Comparison of ENCODE assay signal across 20 cellular contexts in genomic region chr6:105493776-105494175, GRCh38.
DNase-seq lines count a peak whose midpoint lies in the region; ATAC-seq and TF ChIP-seq lines count a peak whose summit lies in the region.
"Had no signal": no experiment of that assay in that cellular context is flagged by ENCODE, and none has a peak within 500 bp of the region (broad histone marks: within the 10 kb centered on the region; RNA-seq: fewer than 3 reads in every experiment).

No MANE protein-coding gene starts in this region.

- POLR2A ChIA-PET in activated CD4-positive, alpha-beta T cell treated with anti-CD3 and anti-CD28 coated beads for 36 hours (lab: Charles Lee), result no interaction called here
- POLR2A ChIA-PET in activated CD4-positive, alpha-beta T cell treated with anti-CD3 and anti-CD28 coated beads, Interleukin-2, amount 10 ng/mL, durations not matched to agents 7 days and 5 days (lab: Charles Lee), result no interaction called here
- POLR2A ChIA-PET in naive thymus-derived CD4-positive, alpha-beta T cell (lab: Charles Lee), result no interaction called here

- no peak overlapping the region for H2AFZ ChIP-seq in hepatocyte

- H3K4me1 Mint-ChIP-seq in activated CD4-positive, alpha-beta T cell treated with anti-CD3 and anti-CD28 coated beads for 36 hours, result peaks cover 9% of the 10 kb centered on the region
- peaks cover 16% of the 10 kb centered on the region for H3K4me1 Mint-ChIP-seq in activated CD4-positive, alpha-beta T cell treated with anti-CD3 and anti-CD28 coated beads, Interleukin-2, amount 10 ng/mL, durations not matched to agents 7 days and 5 days
- H3K4me1 Mint-ChIP-seq in naive thymus-derived CD4-positive, alpha-beta T cell, result peaks cover 0 to 23% (median 0%) of the 10 kb centered on the region in 7 donors

- H3K4me3 Mint-ChIP-seq in activated CD4-positive, alpha-beta T cell treated with anti-CD3 and anti-CD28 coated beads for 36 hours, result no peak overlapping the region
- H3K4me3 Mint-ChIP-seq in activated CD4-positive, alpha-beta T cell treated with anti-CD3 and anti-CD28 coated beads, Interleukin-2, amount 10 ng/mL, durations not matched to agents 7 days and 5 days, result no peak overlapping the region
- H3K4me3 Mint-ChIP-seq in naive thymus-derived CD4-positive, alpha-beta T cell, result no peak overlapping the region
- H3K4me3 Mint-ChIP-seq: activated naive CD4-positive, alpha-beta T cell treated with anti-CD3 and anti-CD28 coated beads for 36 hours; stimulated activated naive CD8-positive, alpha-beta T cell treated with anti-CD3 and anti-CD28 coated beads, Interleukin-15, Interleukin-2, amounts not matched to agents 100 ng/mL and 50 ng/mL, for 24 hours; T-helper 17 cell; WTC11 had no signal

- peaks cover 2% of the 10 kb centered on the region for H3K27me3 Mint-ChIP-seq in activated CD4-positive, alpha-beta T cell treated with anti-CD3 and anti-CD28 coated beads for 36 hours
- H3K27me3 Mint-ChIP-seq in activated CD4-positive, alpha-beta T cell treated with anti-CD3 and anti-CD28 coated beads, Interleukin-2, amount 10 ng/mL, durations not matched to agents 7 days and 5 days, result peaks cover 6% of the 10 kb centered on the region
- peaks cover 0 to 5% (median 0%) of the 10 kb centered on the region in 5 donors for H3K27me3 Mint-ChIP-seq in naive thymus-derived CD4-positive, alpha-beta T cell
- H3K27me3 Mint-ChIP-seq: T-helper 17 cell had no signal

- H3K27ac ChIP-seq in hepatocyte, result peak overlapping the region; percentile 93
- no peak overlapping the region for H3K27ac ChIP-seq in naive thymus-derived CD4-positive, alpha-beta T cell (ENCODE audit: low read depth, low read length)
- H3K27ac ChIP-seq: A549, C4-2B had no signal

- peaks cover 31% of the 10 kb centered on the region for H3K4me1 ChIP-seq in hepatocyte (ENCODE audit: insufficient read depth)
- no peaks in the 10 kb centered on the region for H3K4me1 ChIP-seq in naive thymus-derived CD4-positive, alpha-beta T cell (ENCODE audit: control insufficient read depth in 2 of 2, insufficient read depth in 2 of 2, low read length in 2 of 2)

- no peak for ATAC-seq in activated CD4-positive, alpha-beta T cell treated with anti-CD3 and anti-CD28 coated beads for 36 hours
- ATAC-seq in GM21526 (IDR thresholded peaks at IDR 0.05; ENCODE audit: low FRiP score, unreplicated experiment) (peak; percentile 21), HG03342 (IDR thresholded peaks at IDR 0.05; ENCODE audit: unreplicated experiment) (peak; percentile 11), HG03139 (IDR thresholded peaks at IDR 0.05; ENCODE audit: unreplicated experiment) (no peak)
- no peak for ATAC-seq in naive thymus-derived CD4-positive, alpha-beta T cell
- ATAC-seq: A549, T-helper 17 cell had no signal

- H3K4me3 ChIP-seq in hepatocyte, result no peak overlapping the region
- H3K4me3 ChIP-seq in naive thymus-derived CD4-positive, alpha-beta T cell (ENCODE audit: low read length), result no peak overlapping the region
- H3K4me3 ChIP-seq: A549, right atrium auricular region had no signal

- H3K4me2 ChIP-seq in hepatocyte, result peak overlapping the region; percentile 5
- H3K4me2 ChIP-seq: A549 had no signal

- intact Hi-C loops in activated CD4-positive, alpha-beta T cell treated with anti-CD3 and anti-CD28 coated beads for 36 hours (cut with DNase I, micrococcal nuclease), result no loop called here
- intact Hi-C loops in naive thymus-derived CD4-positive, alpha-beta T cell (cut with micrococcal nuclease), result no loop called here

- WGBS in hepatocyte (ENCODE audit: low lambda C conversion rate, missing lambda C conversion rate), result 75% methylated on average over 2 of the region's 2 CpGs

- H3K79me2 ChIP-seq in hepatocyte, result no peaks in the 10 kb centered on the region

- no peaks in the 10 kb centered on the region for H3K27me3 ChIP-seq in hepatocyte
- H3K27me3 ChIP-seq in naive thymus-derived CD4-positive, alpha-beta T cell (ENCODE audit: control insufficient read depth in 2 of 2, insufficient read depth in 2 of 2, low read length in 2 of 2), result no peaks in the 10 kb centered on the region
- H3K27me3 ChIP-seq: right atrium auricular region had no signal

- H3K36me3 ChIP-seq in hepatocyte (replicated peaks; ENCODE audit: insufficient read depth, low read depth), result no peaks in the 10 kb centered on the region
- H3K36me3 ChIP-seq in naive thymus-derived CD4-positive, alpha-beta T cell (ENCODE audit: control insufficient read depth in 2 of 3, insufficient read depth in 3 of 3, low read length in 3 of 3), result no peaks in the 10 kb centered on the region
- H3K36me3 ChIP-seq: right atrium auricular region had no signal

- CTCF ChIA-PET in activated CD4-positive, alpha-beta T cell treated with anti-CD3 and anti-CD28 coated beads for 36 hours (lab: Charles Lee), result no interaction called here
- CTCF ChIA-PET in activated CD4-positive, alpha-beta T cell treated with anti-CD3 and anti-CD28 coated beads, Interleukin-2, amount 10 ng/mL, durations not matched to agents 7 days and 5 days (lab: Charles Lee), result interaction anchor here (0.6 to 1.2 kb wide), 3 partner anchors 17 to 979 kb away, joined by 3 to 5 read pairs (median 3); no protein-coding TSS in a partner anchor
- CTCF ChIA-PET in naive thymus-derived CD4-positive, alpha-beta T cell (lab: Charles Lee), result no interaction called here

- no peaks in the 10 kb centered on the region for H3K36me3 Mint-ChIP-seq in activated CD4-positive, alpha-beta T cell treated with anti-CD3 and anti-CD28 coated beads for 36 hours (ENCODE audit: low read depth)
- H3K36me3 Mint-ChIP-seq in activated CD4-positive, alpha-beta T cell treated with anti-CD3 and anti-CD28 coated beads, Interleukin-2, amount 10 ng/mL, durations not matched to agents 7 days and 5 days (ENCODE audit: low read depth), result no peaks in the 10 kb centered on the region
- peaks cover 0 to 11% (median 0%) of the 10 kb centered on the region in 5 donors for H3K36me3 Mint-ChIP-seq in naive thymus-derived CD4-positive, alpha-beta T cell
- H3K36me3 Mint-ChIP-seq: WTC11 had no signal

- DNase-seq in activated CD4-positive, alpha-beta T cell treated with anti-CD3 and anti-CD28 coated beads for 36 hours, result no peak
- no peak for DNase-seq in activated CD4-positive, alpha-beta T cell treated with anti-CD3 and anti-CD28 coated beads, Interleukin-2, amount 10 ng/mL, durations not matched to agents 7 days and 5 days
- DNase-seq in hepatocyte (ENCODE audit: low spot score), result no peak
- DNase-seq in naive thymus-derived CD4-positive, alpha-beta T cell, result no peak
- DNase-seq in NCI-H1092 treated with DMSO at 0.1 percent for 48 hours (lab: John Stamatoyannopoulos, UW), result no peak
- DNase-seq: DMS 273 treated with DMSO at 0.1 percent for 48 hours, GDM1, KG1, NCI-H1092, nucleus accumbens, T-helper 17 cell had no signal

- no peaks in the 10 kb centered on the region for H3K9me3 Mint-ChIP-seq in activated CD4-positive, alpha-beta T cell treated with anti-CD3 and anti-CD28 coated beads for 36 hours (ENCODE audit: low read depth)
- H3K9me3 Mint-ChIP-seq in activated CD4-positive, alpha-beta T cell treated with anti-CD3 and anti-CD28 coated beads, Interleukin-2, amount 10 ng/mL, durations not matched to agents 7 days and 5 days, result peaks cover 3% of the 10 kb centered on the region
- no peaks in the 10 kb centered on the region for H3K9me3 Mint-ChIP-seq in naive thymus-derived CD4-positive, alpha-beta T cell
- H3K9me3 Mint-ChIP-seq: activated naive CD4-positive, alpha-beta T cell treated with anti-CD3 and anti-CD28 coated beads for 36 hours; stimulated activated naive CD8-positive, alpha-beta T cell treated with anti-CD3 and anti-CD28 coated beads, Interleukin-15, Interleukin-2, amounts not matched to agents 100 ng/mL and 50 ng/mL, for 24 hours; WTC11 had no signal

- peak overlapping the region; percentile 2 for H3K27ac Mint-ChIP-seq in activated CD4-positive, alpha-beta T cell treated with anti-CD3 and anti-CD28 coated beads for 36 hours
- no peak overlapping the region for H3K27ac Mint-ChIP-seq in activated CD4-positive, alpha-beta T cell treated with anti-CD3 and anti-CD28 coated beads, Interleukin-2, amount 10 ng/mL, durations not matched to agents 7 days and 5 days
- H3K27ac Mint-ChIP-seq in naive thymus-derived CD4-positive, alpha-beta T cell, result peak overlapping the region in 1 of 9 donors; percentile 35
- H3K27ac Mint-ChIP-seq: activated naive CD4-positive, alpha-beta T cell treated with anti-CD3 and anti-CD28 coated beads for 36 hours; T-helper 17 cell; WTC11 had no signal

- TF ChIP-seq CTCF in hepatocyte (IDR thresholded peaks at IDR 0.05; ENCODE audit: poor library complexity), result no peak

- H3K9me2 ChIP-seq in hepatocyte (replicated peaks; ENCODE audit: insufficient read depth), result no peaks in the 10 kb centered on the region

- H3K9me3 ChIP-seq in hepatocyte (ENCODE audit: low read depth), result no peaks in the 10 kb centered on the region
- no peaks in the 10 kb centered on the region for H3K9me3 ChIP-seq in naive thymus-derived CD4-positive, alpha-beta T cell (ENCODE audit: control insufficient read depth in 2 of 3, low read length in 3 of 3)
- H3K9me3 ChIP-seq: A549, right atrium auricular region had no signal

- H4K20me1 ChIP-seq in hepatocyte (ENCODE audit: insufficient read depth, poor library complexity, severe bottlenecking), result no peaks in the 10 kb centered on the region

Comparison
In these comparisons a context has a peak if more than half of its experiments do, and no peak if none do; other contexts are left out.
1. ATAC-seq: peak in GM21526 (single experiment) and HG03342 (single experiment); none in activated CD4-positive, alpha-beta T cell treated with anti-CD3 and anti-CD28 coated beads for 36 hours (single experiment), HG03139 (single experiment) and naive thymus-derived CD4-positive, alpha-beta T cell (single experiment).